23 cellular contexts compared by ENCODE assay signal in the genomic region with DNA sequence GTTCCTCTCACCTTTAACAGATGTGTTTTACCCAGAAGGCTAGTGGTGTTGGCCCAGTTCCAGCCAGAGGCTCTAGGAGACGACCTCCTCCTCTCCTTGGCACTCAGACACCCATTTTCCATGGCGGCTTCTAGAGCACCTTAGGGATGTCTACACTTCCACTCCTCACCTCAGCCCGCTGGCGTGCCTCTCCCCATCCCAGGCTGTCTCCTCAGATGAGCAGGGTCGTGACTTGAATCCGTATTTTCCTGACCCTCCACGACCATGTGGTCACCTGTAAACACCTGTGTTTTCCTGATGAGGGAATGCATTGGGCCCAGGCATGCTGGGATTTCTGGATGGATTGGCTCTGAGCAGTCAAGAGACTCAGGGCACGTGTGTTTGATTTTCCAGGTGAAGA.
"Had no signal": no experiment of that assay in that cellular context is flagged by ENCODE, and none has a peak within 500 bp of the region (broad histone marks: within the 10 kb centered on the region; RNA-seq: fewer than 3 reads in every experiment).

No MANE protein-coding gene starts in this region.

- H3K36me3 Mint-ChIP-seq: activated CD4-positive, alpha-beta memory T cell treated with anti-CD3 and anti-CD28 coated beads for 36 hours; activated naive CD8-positive, alpha-beta T cell treated with anti-CD3 and anti-CD28 coated beads, Interleukin-2, amount 10 ng/mL, durations not matched to agents 7 days and 5 days; brain had no signal

- H3K9me3 ChIP-seq: esophagus muscularis mucosa, heart right ventricle, thoracic aorta, upper lobe of right lung had no signal

- H3K36me3 ChIP-seq: esophagus muscularis mucosa, heart right ventricle, thoracic aorta, upper lobe of right lung had no signal

- H3K4me3 Mint-ChIP-seq: activated B cell treated with CpG ODN at 0.5 μM for 24 hours; activated CD4-positive, alpha-beta memory T cell treated with anti-CD3 and anti-CD28 coated beads for 36 hours; activated naive CD8-positive, alpha-beta T cell treated with anti-CD3 and anti-CD28 coated beads, Interleukin-2, amount 10 ng/mL, durations not matched to agents 7 days and 5 days; brain; central memory CD8-positive, alpha-beta T cell; nephron had no signal

- DNase-seq: activated B cell treated with CpG ODN at 0.5 μM for 24 hours; activated CD4-positive, alpha-beta memory T cell treated with anti-CD3 and anti-CD28 coated beads for 36 hours; activated CD4-positive, alpha-beta T cell treated with anti-CD3 and anti-CD28 coated beads for 4 hours; activated naive CD4-positive, alpha-beta T cell treated with Interleukin-2 at 50 U/mL for 16 hours; activated naive CD8-positive, alpha-beta T cell treated with anti-CD3 and anti-CD28 coated beads, Interleukin-2, amount 10 ng/mL, durations not matched to agents 7 days and 5 days; activated T-cell treated with anti-CD3 and anti-CD28 coated beads, Interleukin-2, amount 50 U/mL, for 1 hour; anterior cingulate cortex; effector memory CD4-positive, alpha-beta T cell; midbrain; retina; stimulated activated CD4-positive, alpha-beta T cell treated with anti-CD3 and anti-CD28 coated beads, Interleukin-12 subunit alpha, Interleukin-12 subunit beta, amount 100 ng/mL, for 4 hours; stimulated activated CD4-positive, alpha-beta T cell treated with anti-CD3 and anti-CD28 coated beads, Interleukin-1b, Interleukin-23, amount 100 ng/mL, for 48 hours; stimulated activated naive CD8-positive, alpha-beta T cell treated with anti-CD3 and anti-CD28 coated beads, Interleukin-15, Interleukin-2, amounts not matched to agents 100 U/mL and 50 U/mL, for 24 hours; T-helper 1 cell; T-helper 9 cell; upper lobe of right lung had no signal

- H3K27ac ChIP-seq: thoracic aorta, upper lobe of right lung had no signal

- H3K9me3 Mint-ChIP-seq: activated B cell treated with CpG ODN at 0.5 μM for 24 hours; activated CD4-positive, alpha-beta memory T cell treated with anti-CD3 and anti-CD28 coated beads for 36 hours; activated naive CD8-positive, alpha-beta T cell treated with anti-CD3 and anti-CD28 coated beads, Interleukin-2, amount 10 ng/mL, durations not matched to agents 7 days and 5 days; activated T-helper 2 cell treated with anti-CD3 and anti-CD28 coated beads, Interferon-gamma antibody, Interleukin-2, Interleukin-4, amounts not matched to agents 10 μg/mL and 5 μg/mL and 100 μg/mL, durations not matched to agents 14 hours and 24 hours and 36 hours; brain; central memory CD8-positive, alpha-beta T cell; nephron had no signal

- H3K4me1 Mint-ChIP-seq: brain; central memory CD8-positive, alpha-beta T cell had no signal

- H3K27ac Mint-ChIP-seq: activated B cell treated with CpG ODN at 0.5 μM for 24 hours; activated CD4-positive, alpha-beta memory T cell treated with anti-CD3 and anti-CD28 coated beads for 36 hours; activated naive CD8-positive, alpha-beta T cell treated with anti-CD3 and anti-CD28 coated beads, Interleukin-2, amount 10 ng/mL, durations not matched to agents 7 days and 5 days; activated T-helper 2 cell treated with anti-CD3 and anti-CD28 coated beads, Interferon-gamma antibody, Interleukin-2, Interleukin-4, amounts not matched to agents 10 μg/mL and 5 μg/mL and 100 μg/mL, durations not matched to agents 14 hours and 24 hours and 36 hours; brain; nephron had no signal

- H3K4me3 ChIP-seq: esophagus muscularis mucosa, heart right ventricle, thoracic aorta, upper lobe of right lung had no signal

- H3K27me3 ChIP-seq: esophagus muscularis mucosa, heart right ventricle, upper lobe of right lung had no signal

- H3K27me3 Mint-ChIP-seq: activated CD4-positive, alpha-beta memory T cell treated with anti-CD3 and anti-CD28 coated beads for 36 hours; central memory CD8-positive, alpha-beta T cell had no signal

- ATAC-seq: stimulated activated naive CD8-positive, alpha-beta T cell treated with anti-CD3 and anti-CD28 coated beads, Interleukin-15, Interleukin-2, amounts not matched to agents 100 U/mL and 50 U/mL, for 24 hours had no signal
